31 cellular contexts compared by ENCODE assay signal in genomic region chr4:145690610-145691009, GRCh38. TPM values are rescaled to one million over a fixed set of nuclear protein-coding genes. Genes with fewer than 3 reads are reported as not detected.
"Had no signal": no experiment of that assay in that cellular context is flagged by ENCODE, and none has a peak within 500 bp of the region (broad histone marks: within the 10 kb centered on the region; RNA-seq: fewer than 3 reads in every experiment).

No MANE protein-coding gene starts in this region.

- DNase-seq: hypothalamus; immature natural killer cell; kidney; left colon; left ventricle myocardium inferior; midbrain; mucosa of descending colon; naive thymus-derived CD4-positive, alpha-beta T cell; ovary; retina; right cardiac atrium; sigmoid colon; small intestine; spleen; stimulated activated CD4-positive, alpha-beta T cell treated with anti-CD3 and anti-CD28 coated beads, Interleukin-4, amount 100 ng/mL, for 24 hours; stimulated activated naive CD4-positive, alpha-beta T cell; substantia nigra had no signal

- H3K4me1 ChIP-seq: left ventricle myocardium inferior, prostate gland, spleen, tibial nerve had no signal

- H3K4me3 ChIP-seq: left ventricle myocardium inferior, lung, mucosa of descending colon, ovary, prostate gland, sigmoid colon, spleen, tibial nerve had no signal

- H3K36me3 ChIP-seq: left ventricle myocardium inferior, ovary, prostate gland, sigmoid colon, spleen, tibial nerve had no signal

- H3K9me3 ChIP-seq: left ventricle myocardium inferior, mucosa of descending colon, ovary, prostate gland, sigmoid colon, spleen, tibial nerve had no signal

- H3K27ac ChIP-seq: left ventricle myocardium inferior, ovary, prostate gland, sigmoid colon, spleen, tibial nerve had no signal

- FAIRE-seq: islet of Langerhans, kidney, small intestine had no signal

- ATAC-seq: left colon; mucosa of descending colon; naive thymus-derived CD4-positive, alpha-beta T cell; natural killer cell treated with Interleukin-12 subunit alpha and Interleukin-12 subunit beta and Interleukin-15 and Interleukin-18, amount 100 ng/mL, for 72 hours; right cardiac atrium; stimulated activated effector memory CD8-positive, alpha-beta T cell treated with anti-CD3 and anti-CD28 coated beads, Interleukin-12 subunit alpha, Interleukin-12 subunit beta, amount 100 ng/mL, for 72 hours had no signal

- H3K27me3 ChIP-seq: ovary, sigmoid colon, spleen, tibial nerve had no signal

RNA-seq across cellular contexts. Expression of gene C4orf51, which starts 10.7 kb away (rescaled TPM):
- total RNA-seq: kidney; left colon; left ventricle myocardium inferior; lower leg skin; lung; mesenteric fat pad; mucosa of descending colon; myocyte; naive thymus-derived CD4-positive, alpha-beta T cell; natural killer cell treated with Interleukin-12 subunit alpha and Interleukin-12 subunit beta and Interleukin-15 and Interleukin-18, amount 100 ng/mL, for 72 hours; omental fat pad; ovary; prostate gland; right cardiac atrium; sigmoid colon; spleen; temporal lobe; tibial nerve; urinary bladder had no signal
- polyA plus RNA-seq: immature natural killer cell; lung; naive thymus-derived CD4-positive, alpha-beta T cell; neural cell; ovary; right cardiac atrium; sigmoid colon; small intestine; spleen; thymus; urinary bladder had no signal
